Comparison of ENCODE assay signal across 8 cellular contexts in the genomic region with DNA sequence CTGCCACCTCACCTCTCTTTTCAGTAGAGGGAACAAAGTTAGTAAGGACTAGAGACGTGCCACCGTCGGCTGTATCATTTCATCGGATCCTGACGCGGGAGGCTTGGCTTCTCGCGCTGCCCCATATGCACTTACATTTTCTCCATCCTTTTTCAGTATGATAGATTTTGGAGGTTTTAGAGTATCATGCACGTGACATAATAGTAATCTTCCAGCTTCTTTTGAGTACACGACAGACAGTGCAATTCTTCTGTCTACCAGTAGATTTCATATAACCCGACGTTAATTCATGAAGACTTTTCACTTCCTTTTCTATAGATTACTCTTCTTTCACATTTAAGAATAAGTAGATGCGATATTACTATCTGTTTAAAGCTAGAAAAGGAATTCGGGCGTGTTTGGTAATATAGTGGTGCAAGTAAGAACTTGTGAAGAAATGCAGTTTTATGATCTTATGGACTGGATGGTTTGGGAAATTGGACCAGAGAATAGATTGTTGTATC. TPM values are rescaled to one million over a fixed set of nuclear protein-coding genes. Genes with fewer than 3 reads are reported as not detected.
DNase-seq lines count a peak whose midpoint lies in the region; ATAC-seq, FAIRE-seq and TF ChIP-seq lines count a peak whose summit lies in the region.

No MANE protein-coding gene starts in this region.

- CTCF ChIA-PET in Caco-2 (lab: Charles Lee), result no interaction called here

- peaks cover 37% of the 10 kb centered on the region for H3K4me1 Mint-ChIP-seq in Caco-2 (ENCODE audit: low read depth, unreplicated experiment)
- peaks cover 14% of the 10 kb centered on the region for H3K4me1 Mint-ChIP-seq in central memory CD8-positive, alpha-beta T cell

- H3K27me3 ChIP-seq in Caco-2 (replicated peaks; ENCODE audit: control insufficient read depth, insufficient read depth, low read length) (no peaks in the 10 kb centered on the region), muscle layer of colon (ENCODE audit: control insufficient read depth in 1 of 2, insufficient read depth in 2 of 2, low read length in 2 of 2) (peaks cover 0 to 6% of the 10 kb centered on the region in 2 donors)

- BruUV-seq in Caco-2 (replicated peaks; lab: Mats Ljungman, UMichigan), result no TSS peak

- peak overlapping the region; percentile 73 for H3K4me3 Mint-ChIP-seq in Caco-2 (ENCODE audit: unreplicated experiment)
- peak overlapping the region; percentile 77 for H3K4me3 Mint-ChIP-seq in central memory CD8-positive, alpha-beta T cell

- no peak for FAIRE-seq in urothelium cell line (lab: Jason Lieb, UNC)

- peak in 1 of 2 experiments; percentile 11 for TF ChIP-seq CTCF in Caco-2 (IDR thresholded peaks at IDR 0.05; ENCODE audit: insufficient read depth in 1 of 2, low read depth in 1 of 2, low read length in 1 of 2, severe bottlenecking in 1 of 2, unreplicated experiment in 1 of 2)

- H3K9me3 Mint-ChIP-seq in Caco-2 (ENCODE audit: unreplicated experiment), result peaks cover 18% of the 10 kb centered on the region
- peaks cover 11% of the 10 kb centered on the region for H3K9me3 Mint-ChIP-seq in central memory CD8-positive, alpha-beta T cell

- H3K4me1 ChIP-seq in Caco-2 (peaks cover 31% of the 10 kb centered on the region), muscle layer of colon (ENCODE audit: insufficient read depth, low read length) (peaks cover 6% of the 10 kb centered on the region)

- POLR2A ChIA-PET in Caco-2 (lab: Charles Lee), result no interaction called here

- no peak overlapping the region for H3K27ac ChIP-seq in muscle layer of colon (ENCODE audit: low read depth, low read length)

- H3K27ac Mint-ChIP-seq in Caco-2 (ENCODE audit: unreplicated experiment), result peak overlapping the region; percentile 90
- H3K27ac Mint-ChIP-seq in central memory CD8-positive, alpha-beta T cell (ENCODE audit: low read depth), result no peak overlapping the region

- intact Hi-C loops in Caco-2 (cut with micrococcal nuclease; ENCODE audit: unreplicated experiment), result loop anchor here (5.0 kb wide), 1 partner anchor 113 kb away; no protein-coding TSS in a partner anchor

- peaks cover 24% of the 10 kb centered on the region for H3K36me3 Mint-ChIP-seq in Caco-2 (ENCODE audit: insufficient read depth, unreplicated experiment)
- peaks cover 1% of the 10 kb centered on the region for H3K36me3 Mint-ChIP-seq in central memory CD8-positive, alpha-beta T cell (ENCODE audit: insufficient read depth)

- no peaks in the 10 kb centered on the region; the same call in 1 of the 2 replicates for H3K36me3 ChIP-seq in Caco-2 (ENCODE audit: control insufficient read depth, insufficient read depth, low read length)
- H3K36me3 ChIP-seq in muscle layer of colon (ENCODE audit: insufficient read depth, low read length), result no peaks in the 10 kb centered on the region

- H3K9ac ChIP-seq in muscle layer of colon (ENCODE audit: low read length), result no peak overlapping the region

- DNase-seq in Caco-2, result no peak
- peak; percentile 56 to 74 for DNase-seq in Kasumi-1 (lab: John Stamatoyannopoulos, UW)
- DNase-seq in central memory CD8-positive, alpha-beta T cell (ENCODE audit: low spot score in 2 of 2), result no peak
- DNase-seq in NCI-H2227 (lab: John Stamatoyannopoulos, UW; ENCODE audit: unreplicated experiment), result no peak
- no peak for DNase-seq in urothelium cell line (ENCODE audit: low spot score)
- DNase-seq in GM19240 (ENCODE audit: insufficient read length, low spot score), result no peak

- H3K27me3 Mint-ChIP-seq in Caco-2 (ENCODE audit: insufficient read depth, unreplicated experiment), result no peaks in the 10 kb centered on the region
- peaks cover 70% of the 10 kb centered on the region for H3K27me3 Mint-ChIP-seq in central memory CD8-positive, alpha-beta T cell

- peak overlapping the region; percentile 80 for H3K4me3 ChIP-seq in Caco-2 (ENCODE audit: low read depth, low read length)
- peak overlapping the region; percentile 53 to 54 for H3K4me3 ChIP-seq in muscle layer of colon (ENCODE audit: low read depth in 1 of 2, low read length in 2 of 2)

- H3K9me3 ChIP-seq in Caco-2, result peaks cover 3% of the 10 kb centered on the region; the same call in 1 of the 2 replicates
- no peaks in the 10 kb centered on the region for H3K9me3 ChIP-seq in muscle layer of colon (ENCODE audit: low read length)

- ATAC-seq in central memory CD8-positive, alpha-beta T cell (replicated peaks; ENCODE audit: extremely low read depth, poor library complexity, severe bottlenecking), result no peak
- no peak for ATAC-seq in HG02973 (IDR thresholded peaks at IDR 0.05; ENCODE audit: unreplicated experiment)

RNA-seq across cellular contexts. Expression of a gene that starts 1.0 kb away (rescaled TPM):
- total RNA-seq in Caco-2 (2022), result 17.7 and 18.1 TPM in 2 replicates

Comparison
In these comparisons a context has a peak if more than half of its experiments do, and no peak if none do; other contexts are left out.
1. DNase-seq: peak in Kasumi-1 (2 of 2); none in Caco-2 (0 of 2), central memory CD8-positive, alpha-beta T cell (0 of 2), NCI-H2227 (single experiment), urothelium cell line (single experiment) and GM19240 (single experiment).